In the genomic region with DNA sequence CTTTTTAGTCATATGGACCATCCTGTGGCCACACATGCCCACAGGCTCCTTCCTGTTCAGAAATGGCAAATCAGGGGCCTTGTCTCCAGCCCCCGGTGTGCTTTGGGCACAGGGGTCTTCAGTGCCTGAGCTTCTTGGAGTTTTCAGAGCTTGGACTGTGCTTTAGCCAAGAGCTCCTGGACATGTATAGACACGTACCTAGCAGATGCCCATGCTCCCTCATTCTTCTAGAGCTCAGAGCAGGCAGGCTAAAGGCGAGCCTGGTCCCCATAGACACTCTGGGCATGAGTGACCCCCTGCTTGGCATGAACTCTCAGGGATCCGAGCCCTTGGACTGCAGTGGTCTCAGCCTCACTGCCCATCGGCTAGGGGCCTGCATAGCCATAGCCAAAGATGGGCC, we compare ENCODE assay signal across 25 cellular contexts.
DNase-seq lines count a peak whose midpoint lies in the region; ATAC-seq, FAIRE-seq and TF ChIP-seq lines count a peak whose summit lies in the region.
"Had no signal": no experiment of that assay in that cellular context is flagged by ENCODE, and none has a peak within 500 bp of the region (broad histone marks: within the 10 kb centered on the region; RNA-seq: fewer than 3 reads in every experiment).

No MANE protein-coding gene starts in this region.

- H3K4ac ChIP-seq in mesenchymal stem cell (ENCODE audit: low read depth in 1 of 2, low read length in 2 of 2) = peak overlapping the region in 1 of 2 experiments; percentile 63
- no peak overlapping the region for H3K4ac ChIP-seq in trophoblast cell (ENCODE audit: low read depth, low read length)

- peak overlapping the region in 1 of 2 experiments; percentile 52 for H2BK12ac ChIP-seq in mesenchymal stem cell (ENCODE audit: low read length in 2 of 2)
- H2BK12ac ChIP-seq in trophoblast cell (ENCODE audit: low read length) = peak overlapping the region; percentile 21

- no peak overlapping the region for H4K12ac ChIP-seq in trophoblast cell (ENCODE audit: low read depth, low read length)

- H2AFZ ChIP-seq in mesenchymal stem cell (ENCODE audit: low read depth, low read length) (no peak overlapping the region), trophoblast cell (ENCODE audit: insufficient read depth, low read length, poor library complexity) (peak overlapping the region; percentile 12)
- H2AFZ ChIP-seq: GM23248 had no signal

- ATAC-seq in RWPE2 (ENCODE audit: low read depth) (peak; percentile 69), HG02938 (IDR thresholded peaks at IDR 0.05; ENCODE audit: unreplicated experiment) (no peak), HG03196 (IDR thresholded peaks at IDR 0.05; ENCODE audit: unreplicated experiment) (no peak)
- ATAC-seq: PC-3, T-cell had no signal

- H4K91ac ChIP-seq in mesenchymal stem cell (ENCODE audit: low read length) = peak overlapping the region; percentile 90
- peak overlapping the region; percentile 78 for H4K91ac ChIP-seq in trophoblast cell (ENCODE audit: low read depth, low read length)

- H3K14ac ChIP-seq in mesenchymal stem cell (ENCODE audit: low read length in 2 of 2) (no peak overlapping the region), trophoblast cell (ENCODE audit: low read length) (peak overlapping the region; percentile 24)

- peaks cover 53% of the 10 kb centered on the region for H3K79me1 ChIP-seq in mesenchymal stem cell (replicated peaks; ENCODE audit: low read length, poor library complexity, severe bottlenecking)
- H3K79me1 ChIP-seq in trophoblast cell (ENCODE audit: low read length) = peaks cover 6% of the 10 kb centered on the region

- H3K9ac ChIP-seq in mesenchymal stem cell (ENCODE audit: low read length) = no peak overlapping the region
- H3K9ac ChIP-seq in trophoblast cell (ENCODE audit: low read length) = no peak overlapping the region
- H3K9ac ChIP-seq: GM23248 had no signal

- H3K4me1 ChIP-seq in RWPE2 (ENCODE audit: insufficient read depth, poor library complexity, severe bottlenecking) = peaks cover 6% of the 10 kb centered on the region
- H3K4me1 ChIP-seq in mesenchymal stem cell (ENCODE audit: control insufficient read depth, insufficient read depth, low read depth, low read length) = peaks cover 12% of the 10 kb centered on the region
- peaks cover 0 to 3% of the 10 kb centered on the region in 2 experiments for H3K4me1 ChIP-seq in trophoblast cell (ENCODE audit: control insufficient read depth in 1 of 2, insufficient read depth in 2 of 2, low read length in 2 of 2)
- H3K4me1 ChIP-seq: BE2C, SJSA1 had no signal

- H3K27ac ChIP-seq in RWPE2 (ENCODE audit: poor library complexity, severe bottlenecking) = no peak overlapping the region
- no peak overlapping the region for H3K27ac ChIP-seq in mesenchymal stem cell (ENCODE audit: low read length, poor library complexity, severe bottlenecking)
- no peak overlapping the region for H3K27ac ChIP-seq in trophoblast cell (ENCODE audit: low read depth, low read length)
- H3K27ac ChIP-seq: GM23248, SJSA1 had no signal

- H3K4me3 ChIP-seq in RWPE2 (ENCODE audit: severe bottlenecking) = no peak overlapping the region
- no peak overlapping the region for H3K4me3 ChIP-seq in bronchial epithelial cell (ENCODE audit: low read depth, low read length)
- no peak overlapping the region for H3K4me3 ChIP-seq in mesenchymal stem cell (ENCODE audit: insufficient read depth in 1 of 2, low read depth in 1 of 2, low read length in 2 of 2)
- no peak overlapping the region for H3K4me3 ChIP-seq in trophoblast cell (ENCODE audit: low read depth, low read length)
- H3K4me3 ChIP-seq: GM23248, MG63, SJSA1 had no signal

- H3K36me3 ChIP-seq in RWPE2 (ENCODE audit: low read depth) (no peaks in the 10 kb centered on the region), bronchial epithelial cell (ENCODE audit: control insufficient read depth, insufficient read depth, low read length) (no peaks in the 10 kb centered on the region), mesenchymal stem cell (ENCODE audit: control insufficient read depth in 1 of 2, insufficient read depth in 2 of 2, low read depth in 1 of 2, low read length in 2 of 2) (peaks cover 0 to 33% of the 10 kb centered on the region in 2 experiments), trophoblast cell (ENCODE audit: control insufficient read depth in 1 of 2, insufficient read depth in 2 of 2, low read length in 2 of 2) (no peaks in the 10 kb centered on the region)
- H3K36me3 ChIP-seq: BE2C, MG63, SJSA1 had no signal

- WGBS in mesenchymal stem cell = 95% methylated on average over 5 of the region's 5 CpGs
- no CpG with 5 or more reads among the region's 5 CpGs for WGBS in trophoblast cell (ENCODE audit: extremely low coverage, insufficient coverage, insufficient read length)

- H3K79me2 ChIP-seq in trophoblast cell (ENCODE audit: control insufficient read depth, insufficient read depth, low read length, poor library complexity) = no peaks in the 10 kb centered on the region

- H3K23ac ChIP-seq in mesenchymal stem cell (ENCODE audit: low read length in 2 of 2) = no peak overlapping the region
- no peak overlapping the region for H3K23ac ChIP-seq in trophoblast cell (ENCODE audit: low read length)

- no peak overlapping the region for H2BK15ac ChIP-seq in mesenchymal stem cell (ENCODE audit: low read depth, poor library complexity, severe bottlenecking)

- DNase-seq in RWPE2 (ENCODE audit: low spot score) (no peak), bronchial epithelial cell (ENCODE audit: low read depth) (peak; percentile 67), mesenchymal stem cell (no peak), trophoblast cell (no peak)
- no peak for DNase-seq in activated effector memory CD4-positive, alpha-beta T cell treated with Interleukin-2 at 50 U/mL for 16 hours
- DNase-seq: BE2C; CD8-positive, alpha-beta memory T cell; DMS153; GM23248; H9; HFFc6; KBM-7; MG63; NCI-H2029 treated with DMSO at 0.1 percent for 48 hours; NCI-H446 treated with DMSO at 0.1 percent for 48 hours; NCI-H526; NCI-H82; NK-92 treated with Interleukin-12 subunit alpha and Interleukin-12 subunit beta, amount 100 ng/mL, for 24 hours; PC-3; Right ventricle myocardium superior; T-cell had no signal

- no peak for FAIRE-seq in bronchial epithelial cell (lab: Jason Lieb, UNC)
- FAIRE-seq: HTR-8/SVneo had no signal

- no peak for TF ChIP-seq CTCF in RWPE2 (IDR thresholded peaks at IDR 0.05; ENCODE audit: poor library complexity, severe bottlenecking)
- TF ChIP-seq CTCF in bronchial epithelial cell (IDR thresholded peaks at IDR 0.05; ENCODE audit: insufficient read depth, low read length, severe bottlenecking) = no peak

- H4K8ac ChIP-seq in mesenchymal stem cell (ENCODE audit: low read length) (peak overlapping the region; percentile 89), trophoblast cell (ENCODE audit: low read depth, low read length) (peak overlapping the region; percentile 8)

- H3K9me3 ChIP-seq in RWPE2 (ENCODE audit: severe bottlenecking) (no peaks in the 10 kb centered on the region), mesenchymal stem cell (ENCODE audit: control insufficient read depth, low read length) (no peaks in the 10 kb centered on the region), trophoblast cell (ENCODE audit: insufficient read depth, low read depth, low read length) (no peaks in the 10 kb centered on the region)
- H3K9me3 ChIP-seq: BE2C, MG63, SJSA1 had no signal

- H3K4me2 ChIP-seq in mesenchymal stem cell (ENCODE audit: low read length, poor library complexity, severe bottlenecking) = no peak overlapping the region
- no peak overlapping the region for H3K4me2 ChIP-seq in trophoblast cell (ENCODE audit: low read length)

- H2BK5ac ChIP-seq in mesenchymal stem cell (ENCODE audit: low read depth, low read length, poor library complexity, severe bottlenecking) (no peak overlapping the region), trophoblast cell (ENCODE audit: low read depth, low read length, poor library complexity) (no peak overlapping the region)

- peak overlapping the region; percentile 2 to 91 for H3K18ac ChIP-seq in mesenchymal stem cell (ENCODE audit: low read depth in 1 of 2, low read length in 2 of 2)
- peak overlapping the region; percentile 7 for H3K18ac ChIP-seq in trophoblast cell (ENCODE audit: low read length)

- no peaks in the 10 kb centered on the region for H3K27me3 ChIP-seq in RWPE2 (ENCODE audit: insufficient read depth, poor library complexity, severe bottlenecking)
- H3K27me3 ChIP-seq in bronchial epithelial cell (ENCODE audit: control insufficient read depth, insufficient read depth, low read length) = no peaks in the 10 kb centered on the region
- peaks cover 0 to 2% of the 10 kb centered on the region in 2 experiments for H3K27me3 ChIP-seq in mesenchymal stem cell (ENCODE audit: control insufficient read depth in 1 of 2, insufficient read depth in 1 of 2, low read length in 2 of 2)
- H3K27me3 ChIP-seq in trophoblast cell (ENCODE audit: insufficient read depth, low read length) = no peaks in the 10 kb centered on the region
- H3K27me3 ChIP-seq: BE2C, MG63, SJSA1 had no signal

- H2BK120ac ChIP-seq in mesenchymal stem cell (ENCODE audit: low read depth, low read length) (peak overlapping the region; percentile 62), trophoblast cell (ENCODE audit: insufficient read depth, low read length, poor library complexity) (peak overlapping the region; percentile 18)

- H2AK5ac ChIP-seq in mesenchymal stem cell (ENCODE audit: low read length, severe bottlenecking) (no peak overlapping the region), trophoblast cell (ENCODE audit: low read length) (no peak overlapping the region)
